In genomic region chr19:6423499-6424189, GRCh38 we compare ENCODE assay signal across 1 cellular context.
TF ChIP-seq lines count a peak whose summit lies in the region.

No MANE protein-coding gene starts in this region.

TF ChIP-seq in K562, 482 proteins besides CTCF, POLR2A, EP300 and RAD21 (continued from another document and continues in another):
- TF ChIP-seq TSHZ1 (CRISPR knock-in tag; IDR thresholded peaks at IDR 0.05) (no peak), ZFP91 (CRISPR knock-in tag; IDR thresholded peaks at IDR 0.05) (no peak), ZBTB9 (CRISPR knock-in tag; IDR thresholded peaks at IDR 0.05) (0 out of 2 replicates have a peak, but pooled peaks have one; percentile 42), EZH2 (IDR thresholded peaks at IDR 0.05; ENCODE audit: borderline replicate concordance, low read depth, low read length) (no peak), ZC3H8 (IDR thresholded peaks at IDR 0.05) (no peak), RCOR1 (IDR thresholded peaks at IDR 0.05; ENCODE audit: borderline replicate concordance in 1 of 2, low read depth in 2 of 2, low read length in 2 of 2) (no peak), BCL6 (CRISPR knock-in tag; IDR thresholded peaks at IDR 0.05) (no peak), CBFA2T2 (conservative IDR thresholded peaks at IDR 0.05) (no peak), CREB3L1 (IDR thresholded peaks at IDR 0.05; ENCODE audit: borderline replicate concordance, low read depth) (no peak), FOXJ3 (CRISPR knock-in tag; IDR thresholded peaks at IDR 0.05) (no peak), CREM (IDR thresholded peaks at IDR 0.05; ENCODE audit: low read depth) (no peak), SMAD4 (CRISPR knock-in tag; conservative IDR thresholded peaks at IDR 0.05) (no peak), IRF9 (tag; IDR thresholded peaks at IDR 0.05) (no peak), PRMT5 (CRISPR knock-in tag; IDR thresholded peaks at IDR 0.05) (no peak), SMAD2 (IDR thresholded peaks at IDR 0.05; ENCODE audit: low read depth, low read length) (no peak), CHD1 (IDR thresholded peaks at IDR 0.05; ENCODE audit: low read length) (peak; percentile 80), ZBTB34 (CRISPR knock-in tag; IDR thresholded peaks at IDR 0.05) (no peak), POLR2B (IDR thresholded peaks at IDR 0.05; ENCODE audit: low read depth, partially characterized antibody) (no peak), MCM2 (IDR thresholded peaks at IDR 0.05; ENCODE audit: low read depth) (no peak), HBP1 (CRISPR knock-in tag; IDR thresholded peaks at IDR 0.05) (no peak), SUPT5H (IDR thresholded peaks at IDR 0.05) (no peak), CBX1 (IDR thresholded peaks at IDR 0.05; ENCODE audit: low read depth) (no peak), SPI1 (IDR thresholded peaks at IDR 0.05; ENCODE audit: borderline replicate concordance, low read depth, low read length) (no peak), RBFOX2 (IDR thresholded peaks at IDR 0.05; ENCODE audit: low read depth, low read length) (peak; percentile 66), ZNF239 (CRISPR knock-in tag; IDR thresholded peaks at IDR 0.05) (no peak), ATF6 (CRISPR knock-in tag; IDR thresholded peaks at IDR 0.05) (no peak), HMG20B (CRISPR knock-in tag; IDR thresholded peaks at IDR 0.05) (no peak), MLLT1 (IDR thresholded peaks at IDR 0.05) (no peak), ZBTB1 (CRISPR knock-in tag; IDR thresholded peaks at IDR 0.05; ENCODE audit: borderline replicate concordance, low read depth) (no peak), VEZF1 (CRISPR knock-in tag; IDR thresholded peaks at IDR 0.05) (no peak), ZNF311 (CRISPR knock-in tag; IDR thresholded peaks at IDR 0.05) (no peak), ZNF655 (CRISPR knock-in tag; IDR thresholded peaks at IDR 0.05) (no peak), NCOA2 (IDR thresholded peaks at IDR 0.05; ENCODE audit: partially characterized antibody in 2 of 2) (no peak), EGR1 (conservative IDR thresholded peaks at IDR 0.05) (peak; percentile 18), BRF1 (IDR thresholded peaks at IDR 0.05; ENCODE audit: borderline replicate concordance, extremely low read depth, insufficient read length) (no peak), RBM39 (optimal IDR thresholded peaks at IDR 0.05; ENCODE audit: low read depth, low read length) (no peak), CBFA2T3 (IDR thresholded peaks at IDR 0.05) (no peak), ZNF253 (CRISPR knock-in tag; conservative IDR thresholded peaks at IDR 0.05) (no peak), GATAD2A (IDR thresholded peaks at IDR 0.05) (no peak), MXD1 (CRISPR knock-in tag; IDR thresholded peaks at IDR 0.05; ENCODE audit: borderline replicate concordance, poor library complexity, severe bottlenecking) (no peak)
